1 cellular context compared by ENCODE assay signal in the genomic region with DNA sequence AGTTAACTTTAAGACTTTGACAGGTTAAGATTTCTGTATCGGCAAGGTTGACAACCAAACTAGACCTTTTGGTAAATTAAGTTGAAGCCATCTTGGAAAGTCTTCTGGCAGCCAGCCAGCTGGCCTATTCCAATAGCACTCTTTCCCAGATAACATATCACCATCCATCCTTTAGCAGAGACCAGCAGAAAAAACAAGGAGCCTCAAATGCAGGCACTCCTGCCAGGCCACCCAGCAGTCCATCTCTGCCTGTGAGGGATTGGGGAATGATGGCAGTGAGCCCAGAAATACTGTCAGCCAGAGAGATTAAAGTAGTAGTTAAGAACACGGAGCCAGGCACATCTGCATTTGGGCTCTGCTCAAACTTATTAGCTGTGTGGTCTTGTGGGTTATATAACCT.
TF ChIP-seq lines count a peak whose summit lies in the region.

No MANE protein-coding gene starts in this region.

TF ChIP-seq in SK-N-SH, 30 proteins besides CTCF, POLR2A, EP300 and RAD21 (continued from another document):
- TF ChIP-seq, protein P1, sequence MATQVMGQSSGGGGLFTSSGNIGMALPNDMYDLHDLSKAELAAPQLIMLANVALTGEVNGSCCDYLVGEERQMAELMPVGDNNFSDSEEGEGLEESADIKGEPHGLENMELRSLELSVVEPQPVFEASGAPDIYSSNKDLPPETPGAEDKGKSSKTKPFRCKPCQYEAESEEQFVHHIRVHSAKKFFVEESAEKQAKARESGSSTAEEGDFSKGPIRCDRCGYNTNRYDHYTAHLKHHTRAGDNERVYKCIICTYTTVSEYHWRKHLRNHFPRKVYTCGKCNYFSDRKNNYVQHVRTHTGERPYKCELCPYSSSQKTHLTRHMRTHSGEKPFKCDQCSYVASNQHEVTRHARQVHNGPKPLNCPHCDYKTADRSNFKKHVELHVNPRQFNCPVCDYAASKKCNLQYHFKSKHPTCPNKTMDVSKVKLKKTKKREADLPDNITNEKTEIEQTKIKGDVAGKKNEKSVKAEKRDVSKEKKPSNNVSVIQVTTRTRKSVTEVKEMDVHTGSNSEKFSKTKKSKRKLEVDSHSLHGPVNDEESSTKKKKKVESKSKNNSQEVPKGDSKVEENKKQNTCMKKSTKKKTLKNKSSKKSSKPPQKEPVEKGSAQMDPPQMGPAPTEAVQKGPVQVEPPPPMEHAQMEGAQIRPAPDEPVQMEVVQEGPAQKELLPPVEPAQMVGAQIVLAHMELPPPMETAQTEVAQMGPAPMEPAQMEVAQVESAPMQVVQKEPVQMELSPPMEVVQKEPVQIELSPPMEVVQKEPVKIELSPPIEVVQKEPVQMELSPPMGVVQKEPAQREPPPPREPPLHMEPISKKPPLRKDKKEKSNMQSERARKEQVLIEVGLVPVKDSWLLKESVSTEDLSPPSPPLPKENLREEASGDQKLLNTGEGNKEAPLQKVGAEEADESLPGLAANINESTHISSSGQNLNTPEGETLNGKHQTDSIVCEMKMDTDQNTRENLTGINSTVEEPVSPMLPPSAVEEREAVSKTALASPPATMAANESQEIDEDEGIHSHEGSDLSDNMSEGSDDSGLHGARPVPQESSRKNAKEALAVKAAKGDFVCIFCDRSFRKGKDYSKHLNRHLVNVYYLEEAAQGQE (IDR thresholded peaks at IDR 0.05; ENCODE audit: low read depth, low read length) = no peak
- TF ChIP-seq, protein P2, sequence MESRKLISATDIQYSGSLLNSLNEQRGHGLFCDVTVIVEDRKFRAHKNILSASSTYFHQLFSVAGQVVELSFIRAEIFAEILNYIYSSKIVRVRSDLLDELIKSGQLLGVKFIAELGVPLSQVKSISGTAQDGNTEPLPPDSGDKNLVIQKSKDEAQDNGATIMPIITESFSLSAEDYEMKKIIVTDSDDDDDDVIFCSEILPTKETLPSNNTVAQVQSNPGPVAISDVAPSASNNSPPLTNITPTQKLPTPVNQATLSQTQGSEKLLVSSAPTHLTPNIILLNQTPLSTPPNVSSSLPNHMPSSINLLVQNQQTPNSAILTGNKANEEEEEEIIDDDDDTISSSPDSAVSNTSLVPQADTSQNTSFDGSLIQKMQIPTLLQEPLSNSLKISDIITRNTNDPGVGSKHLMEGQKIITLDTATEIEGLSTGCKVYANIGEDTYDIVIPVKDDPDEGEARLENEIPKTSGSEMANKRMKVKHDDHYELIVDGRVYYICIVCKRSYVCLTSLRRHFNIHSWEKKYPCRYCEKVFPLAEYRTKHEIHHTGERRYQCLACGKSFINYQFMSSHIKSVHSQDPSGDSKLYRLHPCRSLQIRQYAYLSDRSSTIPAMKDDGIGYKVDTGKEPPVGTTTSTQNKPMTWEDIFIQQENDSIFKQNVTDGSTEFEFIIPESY (IDR thresholded peaks at IDR 0.05; ENCODE audit: borderline replicate concordance, low read depth) = no peak
- TF ChIP-seq GATA2 (CRISPR knock-in tag; IDR thresholded peaks at IDR 0.05) (peak; percentile 95), YY1 (IDR thresholded peaks at IDR 0.05; ENCODE audit: low read depth) (0 out of 2 replicates have a peak, but pooled peaks have one; percentile 34), MXI1 (IDR thresholded peaks at IDR 0.05; ENCODE audit: low read depth, low read length) (peak; percentile 65), JUND (IDR thresholded peaks at IDR 0.05) (no peak), TCF12 (IDR thresholded peaks at IDR 0.05) (peak; percentile 54), FOSL2 (IDR thresholded peaks at IDR 0.05; ENCODE audit: borderline replicate concordance, low read depth) (no peak), FOXJ3 (CRISPR knock-in tag; IDR thresholded peaks at IDR 0.05) (no peak; the same call in 1 of the 2 replicates), TAF1 (IDR thresholded peaks at IDR 0.05; ENCODE audit: borderline replicate concordance, low read depth, low read length) (no peak), EZH2phosphoT487 (IDR thresholded peaks at IDR 0.05; ENCODE audit: borderline replicate concordance, low read depth) (no peak), GABPA (IDR thresholded peaks at IDR 0.05; ENCODE audit: low read depth) (no peak), MEF2A (IDR thresholded peaks at IDR 0.05; ENCODE audit: borderline replicate concordance, low read depth) (no peak)
- TF ChIP-seq, protein P3, sequence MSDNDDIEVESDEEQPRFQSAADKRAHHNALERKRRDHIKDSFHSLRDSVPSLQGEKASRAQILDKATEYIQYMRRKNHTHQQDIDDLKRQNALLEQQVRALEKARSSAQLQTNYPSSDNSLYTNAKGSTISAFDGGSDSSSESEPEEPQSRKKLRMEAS (IDR thresholded peaks at IDR 0.05; ENCODE audit: low read depth) = no peak
- TF ChIP-seq, protein P4, sequence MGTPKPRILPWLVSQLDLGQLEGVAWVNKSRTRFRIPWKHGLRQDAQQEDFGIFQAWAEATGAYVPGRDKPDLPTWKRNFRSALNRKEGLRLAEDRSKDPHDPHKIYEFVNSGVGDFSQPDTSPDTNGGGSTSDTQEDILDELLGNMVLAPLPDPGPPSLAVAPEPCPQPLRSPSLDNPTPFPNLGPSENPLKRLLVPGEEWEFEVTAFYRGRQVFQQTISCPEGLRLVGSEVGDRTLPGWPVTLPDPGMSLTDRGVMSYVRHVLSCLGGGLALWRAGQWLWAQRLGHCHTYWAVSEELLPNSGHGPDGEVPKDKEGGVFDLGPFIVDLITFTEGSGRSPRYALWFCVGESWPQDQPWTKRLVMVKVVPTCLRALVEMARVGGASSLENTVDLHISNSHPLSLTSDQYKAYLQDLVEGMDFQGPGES (IDR thresholded peaks at IDR 0.05; ENCODE audit: low read depth, low read length) = no peak
- TF ChIP-seq, protein P5, sequence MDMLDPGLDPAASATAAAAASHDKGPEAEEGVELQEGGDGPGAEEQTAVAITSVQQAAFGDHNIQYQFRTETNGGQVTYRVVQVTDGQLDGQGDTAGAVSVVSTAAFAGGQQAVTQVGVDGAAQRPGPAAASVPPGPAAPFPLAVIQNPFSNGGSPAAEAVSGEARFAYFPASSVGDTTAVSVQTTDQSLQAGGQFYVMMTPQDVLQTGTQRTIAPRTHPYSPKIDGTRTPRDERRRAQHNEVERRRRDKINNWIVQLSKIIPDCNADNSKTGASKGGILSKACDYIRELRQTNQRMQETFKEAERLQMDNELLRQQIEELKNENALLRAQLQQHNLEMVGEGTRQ (IDR thresholded peaks at IDR 0.05; ENCODE audit: borderline replicate concordance, low read depth, low read length) = no peak
